In genomic region chr12:132162508-132163031, GRCh38 we compare ENCODE assay signal across 9 cellular contexts. TPM values are rescaled to one million over a fixed set of nuclear protein-coding genes. Genes with fewer than 3 reads are reported as not detected.
A peak's percentile ranks its signal among the peaks of the same experiment; 100 is the strongest.
DNase-seq lines count a peak whose midpoint lies in the region; ATAC-seq and TF ChIP-seq lines count a peak whose summit lies in the region.
"Had no signal": no experiment of that assay in that cellular context is flagged by ENCODE, and none has a peak within 500 bp of the region (broad histone marks: within the 10 kb centered on the region; RNA-seq: fewer than 3 reads in every experiment).

No MANE protein-coding gene starts in this region.

- TF ChIP-seq POLR2A in prostate gland (IDR thresholded peaks at IDR 0.05) (no peak), erythroblast (IDR thresholded peaks at IDR 0.05; ENCODE audit: low read length) (no peak)

- H3K4me3 ChIP-seq in adipocyte (ENCODE audit: low read length) (peak overlapping the region; percentile 36), prostate gland (no peak overlapping the region)

- peaks cover 18% of the 10 kb centered on the region for H3K27me3 ChIP-seq in adipocyte (replicated peaks; ENCODE audit: control insufficient read depth, insufficient read depth, low read length)
- H3K27me3 ChIP-seq in prostate gland (replicated peaks; ENCODE audit: insufficient read depth) = peaks cover 4% of the 10 kb centered on the region

- WGBS in prostate gland = 9% methylated on average over 17 of the region's 17 CpGs

- H3K4me1 ChIP-seq in adipocyte (ENCODE audit: control insufficient read depth, insufficient read depth, low read length) (peaks cover 12% of the 10 kb centered on the region), prostate gland (replicated peaks) (no peaks in the 10 kb centered on the region)

- H3K9me3 ChIP-seq in adipocyte (ENCODE audit: control insufficient read depth, low read length) (no peaks in the 10 kb centered on the region), prostate gland (no peaks in the 10 kb centered on the region)

- ATAC-seq in left lobe of liver (peak; percentile 81), HG03460 (IDR thresholded peaks at IDR 0.05; ENCODE audit: unreplicated experiment) (no peak)

- no peak for TF ChIP-seq CTCF in prostate gland (IDR thresholded peaks at IDR 0.05)

- no peak overlapping the region for H3K27ac ChIP-seq in prostate gland

- DNase-seq in AG08396 (ENCODE audit: low spot score) (peak; percentile 89), HS-5 (ENCODE audit: low read depth) (peak; percentile 58), adipocyte (ENCODE audit: low read depth) (peak; percentile 95), left lobe of liver (ENCODE audit: low spot score) (peak; percentile 70), prostate gland (ENCODE audit: low spot score) (no peak), erythroblast (lab: John Stamatoyannopoulos, UW) (no peak), NCI-H2081 treated with DMSO at 0.1 percent for 48 hours (lab: John Stamatoyannopoulos, UW) (no peak)
- DNase-seq: activated B cell treated with CpG ODN at 0.5 μM for 24 hours had no signal

- H3K36me3 ChIP-seq in adipocyte (ENCODE audit: control insufficient read depth, insufficient read depth, low read length, severe bottlenecking) = peaks cover 4% of the 10 kb centered on the region
- H3K36me3 ChIP-seq in prostate gland = no peaks in the 10 kb centered on the region

- intact Hi-C loops in prostate gland (cut with DNase I) = no loop called here

- H3K9ac ChIP-seq in adipocyte (ENCODE audit: low read length) = no peak overlapping the region

RNA-seq across cellular contexts. Expression of gene NOC4L, which starts 18.3 kb away (rescaled TPM):
- total RNA-seq in left lobe of liver (9.9 TPM), prostate gland (10 to 100 TPM; 12.4 to 32.5 TPM)

RNA-seq across cellular contexts. Expression of gene DDX51, which starts 18.5 kb away (rescaled TPM):
- total RNA-seq in left lobe of liver (9.3 TPM), prostate gland (10 to 100 TPM; 12.7 to 29.0 TPM)

Comparison
In these comparisons a context has a peak if more than half of its experiments do, and no peak if none do; other contexts are left out.
1. DNase-seq: peak in AG08396 (single experiment), HS-5 (single experiment), adipocyte (single experiment) and left lobe of liver (single experiment); none in prostate gland (single experiment), erythroblast (0 of 2) and NCI-H2081 treated with DMSO at 0.1 percent for 48 hours (single experiment).